In genomic region chr20:50870572-50871161, GRCh38 we compare ENCODE assay signal across 16 cellular contexts.
DNase-seq lines count a peak whose midpoint lies in the region; ATAC-seq and TF ChIP-seq lines count a peak whose summit lies in the region.
"Had no signal": no experiment of that assay in that cellular context is flagged by ENCODE, and none has a peak within 500 bp of the region (broad histone marks: within the 10 kb centered on the region; RNA-seq: fewer than 3 reads in every experiment).

No MANE protein-coding gene starts in this region.

- no peaks in the 10 kb centered on the region for H3K36me3 ChIP-seq in cardiac muscle cell
- H3K36me3 ChIP-seq: thoracic aorta had no signal

- CTCF ChIA-PET in activated CD4-positive, alpha-beta T cell treated with anti-CD3 and anti-CD28 coated beads, Interleukin-2, amount 10 ng/mL, durations not matched to agents 7 days and 5 days (lab: Charles Lee): no interaction called here

- H3K36me3 Mint-ChIP-seq in endothelial cell (ENCODE audit: low read depth, unreplicated experiment) (peaks cover 5% of the 10 kb centered on the region), mesothelial cell of epicardium (peaks cover 2% of the 10 kb centered on the region), type B pancreatic cell (peaks cover 5% of the 10 kb centered on the region)
- no peaks in the 10 kb centered on the region for H3K36me3 Mint-ChIP-seq in activated CD4-positive, alpha-beta T cell treated with anti-CD3 and anti-CD28 coated beads, Interleukin-2, amount 10 ng/mL, durations not matched to agents 7 days and 5 days (ENCODE audit: low read depth)

- peak overlapping the region; percentile 85 for H3K27ac Mint-ChIP-seq in endothelial cell (ENCODE audit: unreplicated experiment)
- H3K27ac Mint-ChIP-seq in mesothelial cell of epicardium: peak overlapping the region; percentile 93
- H3K27ac Mint-ChIP-seq in type B pancreatic cell: peak overlapping the region; percentile 53
- H3K27ac Mint-ChIP-seq in activated CD4-positive, alpha-beta T cell treated with anti-CD3 and anti-CD28 coated beads, Interleukin-2, amount 10 ng/mL, durations not matched to agents 7 days and 5 days: no peak overlapping the region
- H3K27ac Mint-ChIP-seq: T-helper 17 cell had no signal

- TF ChIP-seq CTCF in cardiac muscle cell (IDR thresholded peaks at IDR 0.05; ENCODE audit: low read depth, low read length): no peak
- TF ChIP-seq CTCF in endothelial cell (IDR thresholded peaks at IDR 0.05; ENCODE audit: unreplicated experiment): no peak
- TF ChIP-seq CTCF in mesothelial cell of epicardium (IDR thresholded peaks at IDR 0.05; ENCODE audit: unreplicated experiment): no peak
- TF ChIP-seq CTCF in type B pancreatic cell (conservative IDR thresholded peaks at IDR 0.05): no peak

- peak; percentile 61 to 95 for DNase-seq in cardiac muscle cell (ENCODE audit: low read depth in 1 of 2, low spot score in 1 of 2)
- no peak for DNase-seq in Right ventricle myocardium superior
- peak; percentile 68 for DNase-seq in endothelial cell (ENCODE audit: low spot score)
- DNase-seq in mesothelial cell of epicardium (ENCODE audit: low spot score in 2 of 2, unreplicated experiment in 2 of 2): peak; percentile 57 to 76
- DNase-seq in type B pancreatic cell (ENCODE audit: extremely low spot score, unreplicated experiment): peak; percentile 80
- DNase-seq in activated CD4-positive, alpha-beta T cell treated with anti-CD3 and anti-CD28 coated beads for 48 hours: no peak
- no peak for DNase-seq in activated CD4-positive, alpha-beta T cell treated with anti-CD3 and anti-CD28 coated beads, Interleukin-2, amount 10 ng/mL, durations not matched to agents 7 days and 5 days
- DNase-seq: activated CD4-positive, alpha-beta T cell treated with anti-CD3 and anti-CD28 coated beads, Interleukin-2, amount 50 U/mL, for 1 hour; activated effector memory CD4-positive, alpha-beta T cell treated with Interleukin-2 at 50 U/mL for 16 hours; erythroblast; NCI-H1417 treated with DMSO at 0.1 percent for 48 hours; NCI-H526 treated with DMSO at 0.1 percent for 48 hours; T-helper 17 cell had no signal

- H3K4me3 Mint-ChIP-seq in endothelial cell (ENCODE audit: unreplicated experiment) (peak overlapping the region; percentile 82), mesothelial cell of epicardium (peak overlapping the region; percentile 67), type B pancreatic cell (peak overlapping the region; percentile 72)
- H3K4me3 Mint-ChIP-seq in activated CD4-positive, alpha-beta T cell treated with anti-CD3 and anti-CD28 coated beads, Interleukin-2, amount 10 ng/mL, durations not matched to agents 7 days and 5 days: no peak overlapping the region
- H3K4me3 Mint-ChIP-seq: T-helper 17 cell had no signal

- H3K27me3 ChIP-seq in cardiac muscle cell: no peaks in the 10 kb centered on the region

- ATAC-seq in Right ventricle myocardium superior (ENCODE audit: poor library complexity) (no peak), HG02623 (IDR thresholded peaks at IDR 0.05; ENCODE audit: unreplicated experiment) (no peak)
- ATAC-seq: Panc1, T-helper 17 cell had no signal

- H3K9me3 Mint-ChIP-seq in endothelial cell (ENCODE audit: unreplicated experiment) (no peaks in the 10 kb centered on the region), mesothelial cell of epicardium (no peaks in the 10 kb centered on the region), type B pancreatic cell (no peaks in the 10 kb centered on the region)
- H3K9me3 Mint-ChIP-seq in activated CD4-positive, alpha-beta T cell treated with anti-CD3 and anti-CD28 coated beads, Interleukin-2, amount 10 ng/mL, durations not matched to agents 7 days and 5 days: no peaks in the 10 kb centered on the region

- intact Hi-C loops in Right ventricle myocardium superior (cut with DNase I): no loop called here

- H3K9me3 ChIP-seq in cardiac muscle cell (ENCODE audit: low read depth): no peaks in the 10 kb centered on the region
- H3K9me3 ChIP-seq: thoracic aorta had no signal

- peak overlapping the region; percentile 30 for H3K4me3 ChIP-seq in cardiac muscle cell
- H3K4me3 ChIP-seq: thoracic aorta had no signal

- POLR2A ChIA-PET in activated CD4-positive, alpha-beta T cell treated with anti-CD3 and anti-CD28 coated beads, Interleukin-2, amount 10 ng/mL, durations not matched to agents 7 days and 5 days (lab: Charles Lee): no interaction called here

- peak overlapping the region; percentile 99 for H3K27ac ChIP-seq in cardiac muscle cell
- H3K27ac ChIP-seq: thoracic aorta had no signal

- H3K4me1 ChIP-seq in cardiac muscle cell (ENCODE audit: low read depth): peaks cover 29% of the 10 kb centered on the region

- peaks cover 32% of the 10 kb centered on the region for H3K4me1 Mint-ChIP-seq in endothelial cell (ENCODE audit: unreplicated experiment)
- H3K4me1 Mint-ChIP-seq in mesothelial cell of epicardium: peaks cover 28% of the 10 kb centered on the region
- peaks cover 25% of the 10 kb centered on the region for H3K4me1 Mint-ChIP-seq in type B pancreatic cell (ENCODE audit: unreplicated experiment)
- H3K4me1 Mint-ChIP-seq in activated CD4-positive, alpha-beta T cell treated with anti-CD3 and anti-CD28 coated beads, Interleukin-2, amount 10 ng/mL, durations not matched to agents 7 days and 5 days: no peaks in the 10 kb centered on the region
- H3K4me1 Mint-ChIP-seq: T-helper 17 cell had no signal

- H3K27me3 Mint-ChIP-seq in endothelial cell (ENCODE audit: unreplicated experiment) (peaks cover 9% of the 10 kb centered on the region), mesothelial cell of epicardium (ENCODE audit: low read depth) (no peaks in the 10 kb centered on the region), type B pancreatic cell (no peaks in the 10 kb centered on the region)
- no peaks in the 10 kb centered on the region for H3K27me3 Mint-ChIP-seq in activated CD4-positive, alpha-beta T cell treated with anti-CD3 and anti-CD28 coated beads, Interleukin-2, amount 10 ng/mL, durations not matched to agents 7 days and 5 days
- H3K27me3 Mint-ChIP-seq: T-helper 17 cell had no signal

Comparison
In these comparisons a context has a peak if more than half of its experiments do, and no peak if none do; other contexts are left out.
1. DNase-seq: peak in cardiac muscle cell (2 of 2), endothelial cell (single experiment), mesothelial cell of epicardium (2 of 2) and type B pancreatic cell (single experiment); none in Right ventricle myocardium superior (single experiment), activated CD4-positive, alpha-beta T cell treated with anti-CD3 and anti-CD28 coated beads for 48 hours (single experiment) and activated CD4-positive, alpha-beta T cell treated with anti-CD3 and anti-CD28 coated beads, Interleukin-2, amount 10 ng/mL, durations not matched to agents 7 days and 5 days (single experiment).